Comparison of ENCODE assay signal across 31 cellular contexts in genomic region chr2:114265256-114265655, GRCh38.
"Had no signal": no experiment of that assay in that cellular context is flagged by ENCODE, and none has a peak within 500 bp of the region (broad histone marks: within the 10 kb centered on the region; RNA-seq: fewer than 3 reads in every experiment).

No MANE protein-coding gene starts in this region.

- H3K36me3 ChIP-seq: adrenal gland, esophagus squamous epithelium, gastroesophageal sphincter, heart right ventricle, WERI-Rb-1 had no signal

- H3K9me3 Mint-ChIP-seq: activated B cell treated with CpG ODN at 0.5 μM for 24 hours; activated CD8-positive, alpha-beta T cell treated with anti-CD3 and anti-CD28 coated beads for 36 hours; activated naive CD4-positive, alpha-beta T cell treated with anti-CD3 and anti-CD28 coated beads for 36 hours; activated naive CD4-positive, alpha-beta T cell treated with anti-CD3 and anti-CD28 coated beads, Interleukin-2, amount 50 U/mL, for 24 hours; activated naive CD8-positive, alpha-beta T cell treated with anti-CD3 and anti-CD28 coated beads for 36 hours; activated naive CD8-positive, alpha-beta T cell treated with anti-CD3 and anti-CD28 coated beads, Interleukin-2, amount 50 U/mL, for 24 hours; activated T-cell treated with anti-CD3 and anti-CD28 coated beads, Interleukin-2, amount 50 U/mL, for 4 hours; activated T-helper 17 cell treated with anti-CD3 and anti-CD28 coated beads, Interleukin-2, amount 50 U/mL, for 72 hours; effector memory CD8-positive, alpha-beta T cell; T-helper 2 cell treated with Interferon-gamma antibody and Interleukin-4, amounts not matched to agents 5 μg/mL and 100 μg/mL, for 36 hours had no signal

- H3K27me3 ChIP-seq: adrenal gland, body of pancreas, esophagus squamous epithelium, gastroesophageal sphincter, heart right ventricle had no signal

- H3K4me1 ChIP-seq: adrenal gland, body of pancreas, esophagus squamous epithelium, gastroesophageal sphincter, heart right ventricle had no signal

- H3K27ac Mint-ChIP-seq: activated B cell treated with CpG ODN at 0.5 μM for 24 hours; activated CD8-positive, alpha-beta T cell treated with anti-CD3 and anti-CD28 coated beads for 36 hours; activated naive CD4-positive, alpha-beta T cell treated with anti-CD3 and anti-CD28 coated beads for 36 hours; activated naive CD4-positive, alpha-beta T cell treated with anti-CD3 and anti-CD28 coated beads, Interleukin-2, amount 50 U/mL, for 24 hours; activated naive CD8-positive, alpha-beta T cell treated with anti-CD3 and anti-CD28 coated beads for 36 hours; activated naive CD8-positive, alpha-beta T cell treated with anti-CD3 and anti-CD28 coated beads, Interleukin-2, amount 50 U/mL, for 24 hours; activated T-helper 17 cell treated with anti-CD3 and anti-CD28 coated beads, Interleukin-2, amount 50 U/mL, for 72 hours; effector memory CD8-positive, alpha-beta T cell; T-helper 17 cell; T-helper 2 cell treated with Interferon-gamma antibody and Interleukin-4, amounts not matched to agents 5 μg/mL and 100 μg/mL, for 36 hours had no signal

- H3K4me1 Mint-ChIP-seq: activated B cell treated with CpG ODN at 0.5 μM for 24 hours; activated naive CD4-positive, alpha-beta T cell treated with anti-CD3 and anti-CD28 coated beads, Interleukin-2, amount 50 U/mL, for 24 hours; activated naive CD8-positive, alpha-beta T cell treated with anti-CD3 and anti-CD28 coated beads for 36 hours; activated naive CD8-positive, alpha-beta T cell treated with anti-CD3 and anti-CD28 coated beads, Interleukin-2, amount 50 U/mL, for 24 hours; activated T-helper 17 cell treated with anti-CD3 and anti-CD28 coated beads, Interleukin-2, amount 50 U/mL, for 72 hours; T-helper 17 cell had no signal

- H3K9me3 ChIP-seq: adrenal gland, body of pancreas, esophagus squamous epithelium, gastroesophageal sphincter, heart right ventricle had no signal

- DNase-seq: activated B cell treated with CpG ODN at 0.5 μM for 24 hours; activated CD4-positive, alpha-beta T cell treated with anti-CD3 and anti-CD28 coated beads for 48 hours; activated CD4-positive, alpha-beta T cell treated with anti-CD3 and anti-CD28 coated beads, Interleukin-2, amount 50 U/mL, for 1 hour; activated CD4-positive, alpha-beta T cell treated with anti-CD3 and anti-CD28 coated beads, Interleukin-2, amount 50 U/mL, for 48 hours; activated CD8-positive, alpha-beta memory T cell treated with anti-CD3 and anti-CD28 coated beads for 24 hours; activated CD8-positive, alpha-beta T cell treated with anti-CD3 and anti-CD28 coated beads for 36 hours; activated effector memory CD4-positive, alpha-beta T cell treated with Interleukin-2 at 50 U/mL for 16 hours; activated naive CD4-positive, alpha-beta T cell treated with anti-CD3 and anti-CD28 coated beads for 36 hours; activated naive CD8-positive, alpha-beta T cell treated with anti-CD3 and anti-CD28 coated beads for 36 hours; activated naive CD8-positive, alpha-beta T cell treated with anti-CD3 and anti-CD28 coated beads, Interleukin-2, amount 50 U/mL, for 24 hours; activated T-cell treated with anti-CD3 and anti-CD28 coated beads, Interleukin-2, amount 50 U/mL, for 4 hours; adrenal gland; amygdala; aorta; body of pancreas; caudate nucleus; cortex of kidney; dermis blood vessel endothelial cell; effector CD4-positive, alpha-beta T cell; effector memory CD8-positive, alpha-beta T cell; esophagus squamous epithelium; foreskin melanocyte; heart right ventricle; T-helper 17 cell; T1000; WERI-Rb-1 had no signal

- H3K36me3 Mint-ChIP-seq: activated naive CD4-positive, alpha-beta T cell treated with anti-CD3 and anti-CD28 coated beads, Interleukin-2, amount 50 U/mL, for 24 hours; activated naive CD8-positive, alpha-beta T cell treated with anti-CD3 and anti-CD28 coated beads for 36 hours had no signal

- H3K4me3 ChIP-seq: adrenal gland, body of pancreas, esophagus squamous epithelium, gastroesophageal sphincter, heart right ventricle had no signal

- H3K27ac ChIP-seq: adrenal gland, body of pancreas, epithelial cell of prostate, esophagus squamous epithelium, gastroesophageal sphincter, heart right ventricle, WERI-Rb-1 had no signal

- H3K4me3 Mint-ChIP-seq: activated B cell treated with CpG ODN at 0.5 μM for 24 hours; activated CD8-positive, alpha-beta T cell treated with anti-CD3 and anti-CD28 coated beads for 36 hours; activated naive CD4-positive, alpha-beta T cell treated with anti-CD3 and anti-CD28 coated beads for 36 hours; activated naive CD4-positive, alpha-beta T cell treated with anti-CD3 and anti-CD28 coated beads, Interleukin-2, amount 50 U/mL, for 24 hours; activated naive CD8-positive, alpha-beta T cell treated with anti-CD3 and anti-CD28 coated beads for 36 hours; activated naive CD8-positive, alpha-beta T cell treated with anti-CD3 and anti-CD28 coated beads, Interleukin-2, amount 50 U/mL, for 24 hours; activated T-cell treated with anti-CD3 and anti-CD28 coated beads, Interleukin-2, amount 50 U/mL, for 4 hours; activated T-helper 17 cell treated with anti-CD3 and anti-CD28 coated beads, Interleukin-2, amount 50 U/mL, for 72 hours; effector memory CD8-positive, alpha-beta T cell; T-helper 17 cell; T-helper 2 cell treated with Interferon-gamma antibody and Interleukin-4, amounts not matched to agents 5 μg/mL and 100 μg/mL, for 36 hours had no signal
